Comparison of ENCODE assay signal across 27 cellular contexts in genomic region chr18:57908092-57908491, GRCh38.
A peak's percentile ranks its signal among the peaks of the same experiment; 100 is the strongest.
DNase-seq lines count a peak whose midpoint lies in the region; ATAC-seq, FAIRE-seq and TF ChIP-seq lines count a peak whose summit lies in the region.
"Had no signal": no experiment of that assay in that cellular context is flagged by ENCODE, and none has a peak within 500 bp of the region (broad histone marks: within the 10 kb centered on the region; RNA-seq: fewer than 3 reads in every experiment).

No MANE protein-coding gene starts in this region.

- dilution Hi-C loops in endothelial cell of umbilical vein (cut with MboI; ENCODE audit: extremely low pct_ligation_motif_present, low sequenced_read_pairs) = no loop called here

- H3K27ac ChIP-seq in liver (ENCODE audit: low read depth in 1 of 2, low read length in 2 of 2) (no peak overlapping the region), HepG2 (ENCODE audit: extremely low read length, insufficient read depth, low read length) (no peak overlapping the region), endothelial cell of umbilical vein (ENCODE audit: insufficient read depth, low read depth, low read length) (no peak overlapping the region)
- H3K27ac ChIP-seq: BLaER1 had no signal

- H3K9ac ChIP-seq in liver (ENCODE audit: low read depth in 1 of 2, low read length in 2 of 2) (no peak overlapping the region), HepG2 (ENCODE audit: insufficient read depth, low read depth, low read length) (no peak overlapping the region), endothelial cell of umbilical vein (replicated peaks; ENCODE audit: extremely low read depth, insufficient read depth, low read length) (no peak overlapping the region)
- H3K9ac ChIP-seq: BLaER1 had no signal

- H4K20me1 ChIP-seq in HepG2 (ENCODE audit: insufficient read depth, low read length) (no peaks in the 10 kb centered on the region), endothelial cell of umbilical vein (replicated peaks; ENCODE audit: control insufficient read depth, extremely low read depth, insufficient read depth, low read length) (no peaks in the 10 kb centered on the region)
- H4K20me1 ChIP-seq: BLaER1 had no signal

- TF ChIP-seq CTCF in liver (IDR thresholded peaks at IDR 0.05; ENCODE audit: low read depth, low read length, missing input control) (no peak), HepG2 (CRISPR knock-in tag; IDR thresholded peaks at IDR 0.05) (no peak), endothelial cell of umbilical vein (IDR thresholded peaks at IDR 0.05; ENCODE audit: extremely low read depth in 1 of 2, insufficient read depth in 1 of 2, low read depth in 1 of 2, low read length in 2 of 2) (no peak), GM13976 (IDR thresholded peaks at IDR 0.05; ENCODE audit: borderline replicate concordance, control extremely low read depth, extremely low read depth, insufficient read depth, missing control alignments) (no peak)

- H3K36me3 ChIP-seq in liver (ENCODE audit: control insufficient read depth in 4 of 4, insufficient read depth in 3 of 4, low read depth in 1 of 4, low read length in 3 of 4) (no peaks in the 10 kb centered on the region), HepG2 (replicated peaks in 1 of 2; ENCODE audit: control insufficient read depth in 1 of 2, insufficient read depth in 2 of 2, low read length in 2 of 2) (no peaks in the 10 kb centered on the region), endothelial cell of umbilical vein (ENCODE audit: control insufficient read depth in 2 of 2, extremely low read depth in 1 of 2, insufficient read depth in 2 of 2, low read length in 2 of 2) (no peaks in the 10 kb centered on the region), MG63 (no peaks in the 10 kb centered on the region)
- H3K36me3 ChIP-seq: BE2C, BLaER1 had no signal

- H3K9me3 ChIP-seq in liver (ENCODE audit: control insufficient read depth in 4 of 4, low read length in 3 of 4) (no peaks in the 10 kb centered on the region), HepG2 (ENCODE audit: low read length) (no peaks in the 10 kb centered on the region), endothelial cell of umbilical vein (replicated peaks; ENCODE audit: control insufficient read depth, insufficient read depth, low read length) (no peaks in the 10 kb centered on the region), MG63 (no peaks in the 10 kb centered on the region)
- H3K9me3 ChIP-seq: BE2C, BLaER1 had no signal

- POLR2A ChIA-PET in HepG2 (lab: Yijun Ruan, JAX) = no interaction called here
- POLR2A ChIA-PET in endothelial cell of umbilical vein (lab: Charles Lee) = no interaction called here

- H3K79me2 ChIP-seq in HepG2 (ENCODE audit: insufficient read depth, low read length) = no peaks in the 10 kb centered on the region
- no peaks in the 10 kb centered on the region for H3K79me2 ChIP-seq in endothelial cell of umbilical vein (ENCODE audit: control insufficient read depth, insufficient read depth, low read length)

- TF ChIP-seq RAD21 in liver (IDR thresholded peaks at IDR 0.05) (no peak), HepG2 (CRISPR knock-in tag; IDR thresholded peaks at IDR 0.05) (no peak)

- no peaks in the 10 kb centered on the region for H3K9me1 ChIP-seq in endothelial cell of umbilical vein (replicated peaks; ENCODE audit: control insufficient read depth, extremely low read depth, insufficient read depth, low read length)

- FAIRE-seq in HepG2 (lab: Jason Lieb, UNC) (no peak), endothelial cell of umbilical vein (lab: Jason Lieb, UNC) (no peak)
- FAIRE-seq: A204.1, GM12878, GM12892, GM19239 had no signal

- H3K27me3 ChIP-seq in liver (ENCODE audit: control insufficient read depth in 4 of 4, insufficient read depth in 4 of 4, low read length in 3 of 4) = no peaks in the 10 kb centered on the region
- H3K27me3 ChIP-seq in HepG2 (ENCODE audit: control insufficient read depth in 1 of 2, insufficient read depth in 2 of 2, low read length in 2 of 2) = 0 out of 5 replicates have a peak, but pooled peaks cover 0 to 7% of the 10 kb centered on the region in 2 experiments
- H3K27me3 ChIP-seq in endothelial cell of umbilical vein (ENCODE audit: control insufficient read depth in 2 of 2, insufficient read depth in 2 of 2, low read length in 2 of 2) = no peaks in the 10 kb centered on the region
- H3K27me3 ChIP-seq in MG63 = no peaks in the 10 kb centered on the region
- H3K27me3 ChIP-seq: BE2C, BLaER1 had no signal

- BruUV-seq in HepG2 (replicated peaks; lab: Mats Ljungman, UMichigan) (no TSS peak), endothelial cell of umbilical vein (replicated peaks; lab: Mats Ljungman, UMichigan) (no TSS peak)

- intact Hi-C loops in HepG2 (cut with micrococcal nuclease; ENCODE audit: unreplicated experiment) (no loop called here), endothelial cell of umbilical vein (cut with micrococcal nuclease) (no loop called here)

- CTCF ChIA-PET in HepG2 (lab: Yijun Ruan, JAX; ENCODE audit: low intra/inter-chr PET ratio, low total read pairs) = no interaction called here
- CTCF ChIA-PET in endothelial cell of umbilical vein (lab: Charles Lee) = interaction anchor here (1.0 to 2.1 kb wide), 4 partner anchors 135 to 227 kb away, joined by 3 to 8 read pairs (median 4); no protein-coding TSS in a partner anchor

- ATAC-seq in HepG2 = no peak
- ATAC-seq in SK-N-SH treated with all-trans-retinoic acid at 6 μM for 48 hours = no peak
- ATAC-seq: GM12878 had no signal

- in situ Hi-C loops in HepG2 (cut with HindIII; ENCODE audit: extremely low pct_ligation_motif_present, low pct_unique_long_range_greater_than_20kb) (loop anchor here (25.0 kb wide), 1 partner anchor 854 kb away; no protein-coding TSS in a partner anchor), GM13976 (cut with MboI; ENCODE audit: low sequenced_read_pairs, unreplicated experiment) (no loop called here)

- DNase-seq in HepG2 (ENCODE audit: low spot score) (no peak), dermis blood vessel endothelial cell (peak; percentile 18), endothelial cell of umbilical vein (ENCODE audit: low read depth, low spot score) (peak; percentile 46), MG63 (no peak), GM13976 (ENCODE audit: low spot score) (no peak)
- DNase-seq: 8988T; ACHN; BE2C; C1 segment of cervical spinal cord; CD4-positive, alpha-beta memory T cell; CD4-positive, CD25-positive, alpha-beta regulatory T cell; CD8-positive, alpha-beta memory T cell; COR-L47; DMS 273 treated with DMSO at 0.1 percent for 48 hours; DMS153; DMS53; DMS79; DND-41; EL; GDM1 had no signal

- no peak for TF ChIP-seq EP300 in HepG2 (IDR thresholded peaks at IDR 0.05; ENCODE audit: low read depth in 2 of 2, low read length in 2 of 2)
- TF ChIP-seq EP300 in HepG2 (CRISPR knock-in tag; IDR thresholded peaks at IDR 0.05; ENCODE audit: borderline replicate concordance) = no peak

- H3K4me2 ChIP-seq in HepG2 (ENCODE audit: low read depth, low read length) (no peak overlapping the region), endothelial cell of umbilical vein (ENCODE audit: insufficient read depth, low read length) (no peak overlapping the region)
- H3K4me2 ChIP-seq: BLaER1 had no signal

- H3K4me3 ChIP-seq in liver (ENCODE audit: low read depth in 1 of 3, low read length in 3 of 3) (no peak overlapping the region), HepG2 (replicated peaks in 1 of 3; ENCODE audit: insufficient read depth in 1 of 3, low read depth in 2 of 3, low read length in 3 of 3) (no peak overlapping the region), endothelial cell of umbilical vein (replicated peaks in 1 of 3; ENCODE audit: insufficient read depth in 1 of 3, low read depth in 1 of 3, low read length in 3 of 3) (no peak overlapping the region), MG63 (no peak overlapping the region)
- H3K4me3 ChIP-seq: BLaER1, GM12878 had no signal

- H3K4me1 ChIP-seq in liver (ENCODE audit: control insufficient read depth in 4 of 4, insufficient read depth in 4 of 4, low read length in 3 of 4) (no peaks in the 10 kb centered on the region), HepG2 (ENCODE audit: insufficient read depth, low read length) (peaks cover 5% of the 10 kb centered on the region; the same call in 1 of the 2 replicates), endothelial cell of umbilical vein (ENCODE audit: control insufficient read depth, extremely low read depth, insufficient read depth, low read length) (peaks cover 4% of the 10 kb centered on the region)
- H3K4me1 ChIP-seq: BE2C, BLaER1 had no signal

- H2AFZ ChIP-seq in HepG2 (ENCODE audit: low read length) = no peak overlapping the region
- no peak overlapping the region for H2AFZ ChIP-seq in endothelial cell of umbilical vein (ENCODE audit: low read depth, low read length)

- WGBS in liver = 83% methylated on average over 1 of the region's 1 CpG
- WGBS in HepG2 (ENCODE audit: low lambda C conversion rate) = 85% methylated on average over 1 of the region's 1 CpG

- no peak for TF ChIP-seq POLR2A in HepG2 (IDR thresholded peaks at IDR 0.05; ENCODE audit: insufficient read depth in 1 of 2, low read depth in 2 of 2, low read length in 2 of 2)
- TF ChIP-seq POLR2A in endothelial cell of umbilical vein (IDR thresholded peaks at IDR 0.05; ENCODE audit: low read depth, low read length) = no peak

TF ChIP-seq in liver, 16 proteins besides CTCF, POLR2A, EP300 and RAD21 (continues in another document):
- TF ChIP-seq TAF1 (conservative IDR thresholded peaks at IDR 0.05) = no peak
- TF ChIP-seq NR2F2 (IDR thresholded peaks at IDR 0.05) = peak; percentile 44
- no peak for TF ChIP-seq YY1 (IDR thresholded peaks at IDR 0.05)

TF ChIP-seq in HepG2, 621 proteins besides CTCF, POLR2A, EP300 and RAD21 (continues in another document):
- no peak for TF ChIP-seq RORA (CRISPR knock-in tag; IDR thresholded peaks at IDR 0.05)
- no peak for TF ChIP-seq ZNF572 (CRISPR knock-in tag; IDR thresholded peaks at IDR 0.05)
- no peak for TF ChIP-seq XBP1 (CRISPR knock-in tag; IDR thresholded peaks at IDR 0.05)
- TF ChIP-seq NR3C1 (CRISPR knock-in tag; IDR thresholded peaks at IDR 0.05) = no peak
- no peak for TF ChIP-seq KLF15 (CRISPR knock-in tag; IDR thresholded peaks at IDR 0.05; ENCODE audit: borderline replicate concordance)
- no peak for TF ChIP-seq ZNF460 (CRISPR knock-in tag; IDR thresholded peaks at IDR 0.05; ENCODE audit: borderline replicate concordance)

TF ChIP-seq in endothelial cell of umbilical vein, 7 proteins besides CTCF, POLR2A, EP300 and RAD21:
- TF ChIP-seq MYC (IDR thresholded peaks at IDR 0.05; ENCODE audit: low read depth, low read length) (no peak), POLR2AphosphoS5 (IDR thresholded peaks at IDR 0.05; ENCODE audit: insufficient read depth, low read depth, low read length) (peak; percentile 37)

TF ChIP-seq in SK-N-SH treated with all-trans-retinoic acid at 6 μM for 48 hours, 23 proteins besides CTCF, POLR2A, EP300 and RAD21 (continues in another document):
- TF ChIP-seq PPARA (CRISPR knock-in tag; IDR thresholded peaks at IDR 0.05; ENCODE audit: borderline replicate concordance) (no peak), ESRRG (CRISPR knock-in tag; IDR thresholded peaks at IDR 0.05) (no peak), SNAI2 (CRISPR knock-in tag; IDR thresholded peaks at IDR 0.05) (no peak), CSDC2 (CRISPR knock-in tag; IDR thresholded peaks at IDR 0.05) (no peak), ZFP3 (CRISPR knock-in tag; IDR thresholded peaks at IDR 0.05) (no peak), ZC3H10 (CRISPR knock-in tag; IDR thresholded peaks at IDR 0.05) (no peak), ZFP30 (CRISPR knock-in tag; IDR thresholded peaks at IDR 0.05) (no peak), RARB (CRISPR knock-in tag; IDR thresholded peaks at IDR 0.05) (no peak)

Comparison
In these comparisons a context has a peak if more than half of its experiments do, and no peak if none do; other contexts are left out.
1. DNase-seq: peak in dermis blood vessel endothelial cell (single experiment) and endothelial cell of umbilical vein (single experiment); none in HepG2 (single experiment), MG63 (single experiment) and GM13976 (single experiment).